In the genomic region with DNA sequence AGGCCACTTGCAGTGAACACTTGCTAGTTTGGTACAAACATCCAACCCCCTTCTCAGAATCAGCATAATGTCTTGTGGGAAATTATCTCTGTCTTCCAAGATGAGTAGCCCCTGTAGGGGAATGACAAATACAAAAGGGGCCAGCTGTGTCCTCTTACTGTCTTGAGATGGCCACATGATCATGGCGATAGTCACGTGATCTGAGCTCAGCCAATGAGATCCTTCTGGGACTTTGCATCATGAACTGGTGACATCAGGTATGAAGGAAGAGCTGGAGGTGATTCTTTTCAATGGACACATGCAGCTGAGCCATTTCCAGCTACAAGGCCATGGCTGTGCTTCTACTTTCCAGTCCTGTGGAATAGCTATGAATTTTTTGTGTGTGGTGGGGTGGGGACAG, we compare ENCODE assay signal across 26 cellular contexts.
DNase-seq lines count a peak whose midpoint lies in the region; ATAC-seq, FAIRE-seq and TF ChIP-seq lines count a peak whose summit lies in the region.
"Had no signal": no experiment of that assay in that cellular context is flagged by ENCODE, and none has a peak within 500 bp of the region (broad histone marks: within the 10 kb centered on the region; RNA-seq: fewer than 3 reads in every experiment).

No MANE protein-coding gene starts in this region.

- H2BK12ac ChIP-seq in trophoblast cell (ENCODE audit: low read length) = no peak overlapping the region

- ATAC-seq in HepG2 = no peak
- no peak for ATAC-seq in right lobe of liver
- no peak for ATAC-seq in PC-3
- ATAC-seq: GM12878 had no signal

- H3K4me1 ChIP-seq in HepG2 (ENCODE audit: insufficient read depth, low read length) (no peaks in the 10 kb centered on the region), right lobe of liver (no peaks in the 10 kb centered on the region), trophoblast cell (ENCODE audit: control insufficient read depth in 1 of 2, insufficient read depth in 2 of 2, low read length in 2 of 2) (no peaks in the 10 kb centered on the region), PC-3 (ENCODE audit: insufficient read depth, low read length) (no peaks in the 10 kb centered on the region)
- H3K4me1 ChIP-seq: BE2C had no signal

- no peaks in the 10 kb centered on the region for H3K36me3 ChIP-seq in HepG2 (replicated peaks in 1 of 2; ENCODE audit: control insufficient read depth in 1 of 2, insufficient read depth in 2 of 2, low read length in 2 of 2)
- H3K36me3 ChIP-seq in right lobe of liver = no peaks in the 10 kb centered on the region
- H3K36me3 ChIP-seq in trophoblast cell (ENCODE audit: control insufficient read depth in 1 of 2, insufficient read depth in 2 of 2, low read length in 2 of 2) = no peaks in the 10 kb centered on the region
- H3K36me3 ChIP-seq in PC-3 (ENCODE audit: low read depth, low read length) = no peaks in the 10 kb centered on the region
- H3K36me3 ChIP-seq: BE2C, BLaER1 had no signal

- no peaks in the 10 kb centered on the region for H3K79me1 ChIP-seq in trophoblast cell (ENCODE audit: low read length)

- TF ChIP-seq RAD21 in HepG2 (CRISPR knock-in tag; IDR thresholded peaks at IDR 0.05) = no peak

- DNase-seq in HepG2 (ENCODE audit: low spot score) (no peak), right lobe of liver (no peak), OCI-M1 (lab: John Stamatoyannopoulos, UW) (peak; percentile 8), trophoblast cell (no peak), posterior vena cava (ENCODE audit: low spot score) (no peak), PC-3 (no peak), NCI-H1694 (lab: John Stamatoyannopoulos, UW) (no peak)
- DNase-seq: ACHN; BE2C; C1 segment of cervical spinal cord; CD4-positive, alpha-beta memory T cell; CD4-positive, CD25-positive, alpha-beta regulatory T cell; CD8-positive, alpha-beta memory T cell; COR-L47; DMS 273 treated with DMSO at 0.1 percent for 48 hours; DMS153; DMS53; DMS79; DND-41; EL; GDM1 had no signal

- no peak overlapping the region for H3K18ac ChIP-seq in trophoblast cell (ENCODE audit: low read length)

- no peak overlapping the region for H2AK5ac ChIP-seq in trophoblast cell (ENCODE audit: low read length)

- WGBS in HepG2 (ENCODE audit: low lambda C conversion rate) = no CpG with 5 or more reads among the region's 2 CpGs
- 53% methylated on average over 2 of the region's 2 CpGs for WGBS in right lobe of liver (ENCODE audit: insufficient coverage, low coverage, low lambda C conversion rate, missing lambda C conversion rate)
- WGBS in trophoblast cell (ENCODE audit: extremely low coverage, insufficient coverage, insufficient read length) = no CpG with 5 or more reads among the region's 2 CpGs

- H3K27ac ChIP-seq in HepG2 (ENCODE audit: extremely low read length, insufficient read depth, low read length) (no peak overlapping the region), right lobe of liver (no peak overlapping the region), trophoblast cell (ENCODE audit: low read depth, low read length) (no peak overlapping the region), PC-3 (ENCODE audit: low read length) (no peak overlapping the region)
- H3K27ac ChIP-seq: 22Rv1, BLaER1 had no signal

- CTCF ChIA-PET in HepG2 (lab: Yijun Ruan, JAX; ENCODE audit: low intra/inter-chr PET ratio, low total read pairs) = no interaction called here
- CTCF ChIA-PET in PC-3 (lab: Charles Lee) = no interaction called here

- H3K4me2 ChIP-seq in HepG2 (ENCODE audit: low read depth, low read length) (no peak overlapping the region), trophoblast cell (ENCODE audit: low read length) (no peak overlapping the region), PC-3 (ENCODE audit: low read length) (no peak overlapping the region)
- H3K4me2 ChIP-seq: BLaER1 had no signal

- no peaks in the 10 kb centered on the region for H3F3A ChIP-seq in PC-3 (ENCODE audit: low read length, unreplicated experiment)

- no TSS peak for BruUV-seq in HepG2 (replicated peaks; lab: Mats Ljungman, UMichigan)
- no TSS peak for BruUV-seq in PC-3 (replicated peaks; lab: Mats Ljungman, UMichigan)

- H3K9me3 ChIP-seq in HepG2 (ENCODE audit: low read length) = peaks cover 59% of the 10 kb centered on the region
- no peaks in the 10 kb centered on the region for H3K9me3 ChIP-seq in right lobe of liver
- H3K9me3 ChIP-seq in trophoblast cell (ENCODE audit: insufficient read depth, low read depth, low read length) = peaks cover 3% of the 10 kb centered on the region
- peaks cover 34% of the 10 kb centered on the region for H3K9me3 ChIP-seq in PC-3 (ENCODE audit: low read length)
- H3K9me3 ChIP-seq: BE2C, BLaER1 had no signal

- intact Hi-C loops in HepG2 (cut with micrococcal nuclease; ENCODE audit: unreplicated experiment) = no loop called here
- intact Hi-C loops in right lobe of liver (cut with DNase I) = no loop called here
- intact Hi-C loops in posterior vena cava (cut with DNase I) = loop anchor here in 1 of 2 donors (1.0 kb wide), 1 partner anchor 79 kb away; no protein-coding TSS in a partner anchor
- intact Hi-C loops in PC-3 (cut with micrococcal nuclease) = no loop called here

- H3K9me2 ChIP-seq in PC-3 (replicated peaks; ENCODE audit: low read length) = no peaks in the 10 kb centered on the region

- H3K23ac ChIP-seq in trophoblast cell (ENCODE audit: low read length) = no peak overlapping the region

- H3K79me2 ChIP-seq in HepG2 (ENCODE audit: insufficient read depth, low read length) (no peaks in the 10 kb centered on the region), trophoblast cell (ENCODE audit: control insufficient read depth, insufficient read depth, low read length, poor library complexity) (no peaks in the 10 kb centered on the region), PC-3 (ENCODE audit: low read length) (no peaks in the 10 kb centered on the region)

- TF ChIP-seq EP300 in HepG2 (IDR thresholded peaks at IDR 0.05; ENCODE audit: low read depth in 2 of 2, low read length in 2 of 2) = no peak
- no peak for TF ChIP-seq EP300 in HepG2 (CRISPR knock-in tag; IDR thresholded peaks at IDR 0.05; ENCODE audit: borderline replicate concordance)

- H2BK120ac ChIP-seq in trophoblast cell (ENCODE audit: insufficient read depth, low read length, poor library complexity) = no peak overlapping the region

- POLR2A ChIA-PET in HepG2 (lab: Yijun Ruan, JAX) = no interaction called here
- POLR2A ChIA-PET in PC-3 (lab: Charles Lee; ENCODE audit: unreplicated experiment) = no interaction called here

- no peak for TF ChIP-seq CTCF in HepG2 (CRISPR knock-in tag; IDR thresholded peaks at IDR 0.05)
- TF ChIP-seq CTCF in right lobe of liver (IDR thresholded peaks at IDR 0.05) = no peak
- no peak for TF ChIP-seq CTCF in PC-3 (conservative IDR thresholded peaks at IDR 0.05; ENCODE audit: low read depth, low read length)

- H3K14ac ChIP-seq in trophoblast cell (ENCODE audit: low read length) = no peak overlapping the region

- no peak overlapping the region for H4K12ac ChIP-seq in trophoblast cell (ENCODE audit: low read depth, low read length)

- H3K27me3 ChIP-seq in HepG2 (ENCODE audit: control insufficient read depth in 1 of 2, insufficient read depth in 2 of 2, low read length in 2 of 2) (no peaks in the 10 kb centered on the region), right lobe of liver (no peaks in the 10 kb centered on the region), trophoblast cell (ENCODE audit: insufficient read depth, low read length) (no peaks in the 10 kb centered on the region), PC-3 (ENCODE audit: low read length) (no peaks in the 10 kb centered on the region)
- H3K27me3 ChIP-seq: BE2C, BLaER1 had no signal

- H2AFZ ChIP-seq in HepG2 (ENCODE audit: low read length) (no peak overlapping the region), trophoblast cell (ENCODE audit: insufficient read depth, low read length, poor library complexity) (no peak overlapping the region), PC-3 (ENCODE audit: low read length) (no peak overlapping the region)

- no peaks in the 10 kb centered on the region for H4K20me1 ChIP-seq in HepG2 (ENCODE audit: insufficient read depth, low read length)
- no peaks in the 10 kb centered on the region for H4K20me1 ChIP-seq in PC-3 (ENCODE audit: low read length)
- H4K20me1 ChIP-seq: BLaER1 had no signal

- in situ Hi-C loops in HepG2 (cut with HindIII; ENCODE audit: extremely low pct_ligation_motif_present, low pct_unique_long_range_greater_than_20kb) = no loop called here

- TF ChIP-seq POLR2A in HepG2 (IDR thresholded peaks at IDR 0.05; ENCODE audit: insufficient read depth in 1 of 2, low read depth in 2 of 2, low read length in 2 of 2) = no peak
- no peak for TF ChIP-seq POLR2A in right lobe of liver (IDR thresholded peaks at IDR 0.05)

- H3K9ac ChIP-seq in HepG2 (ENCODE audit: insufficient read depth, low read depth, low read length) (no peak overlapping the region), trophoblast cell (ENCODE audit: low read length) (no peak overlapping the region), PC-3 (ENCODE audit: low read length) (no peak overlapping the region)
- H3K9ac ChIP-seq: BLaER1 had no signal

- no peak for FAIRE-seq in HepG2 (lab: Jason Lieb, UNC)
- FAIRE-seq: GM12878, GM12892, GM18507 had no signal

- no peak overlapping the region for H4K8ac ChIP-seq in trophoblast cell (ENCODE audit: low read depth, low read length)

- H3K4me3 ChIP-seq in HepG2 (replicated peaks in 1 of 3; ENCODE audit: insufficient read depth in 1 of 3, low read depth in 2 of 3, low read length in 3 of 3) (no peak overlapping the region), right lobe of liver (no peak overlapping the region), trophoblast cell (ENCODE audit: low read depth, low read length) (peak overlapping the region; percentile 56), PC-3 (ENCODE audit: low read length) (no peak overlapping the region)
- H3K4me3 ChIP-seq: BLaER1, GM12878 had no signal

- H4K91ac ChIP-seq in trophoblast cell (ENCODE audit: low read depth, low read length) = no peak overlapping the region

- no peak overlapping the region for H3K4ac ChIP-seq in trophoblast cell (ENCODE audit: low read depth, low read length)

- no peak overlapping the region for H2BK5ac ChIP-seq in trophoblast cell (ENCODE audit: low read depth, low read length, poor library complexity)

TF ChIP-seq in HepG2, 621 proteins besides CTCF, POLR2A, EP300 and RAD21 (continues in another document):
- peak; percentile 72; the same call in 1 of the 2 replicates for TF ChIP-seq RAD51 (IDR thresholded peaks at IDR 0.05; ENCODE audit: borderline replicate concordance)
